14 cellular contexts compared by ENCODE assay signal in genomic region chr1:201229095-201229494, GRCh38. TPM values are rescaled to one million over a fixed set of nuclear protein-coding genes. Genes with fewer than 3 reads are reported as not detected.
DNase-seq lines count a peak whose midpoint lies in the region; ATAC-seq and TF ChIP-seq lines count a peak whose summit lies in the region.
"Had no signal": no experiment of that assay in that cellular context is flagged by ENCODE, and none has a peak within 500 bp of the region (broad histone marks: within the 10 kb centered on the region; RNA-seq: fewer than 3 reads in every experiment).

No MANE protein-coding gene starts in this region.

- H3K36me3 ChIP-seq in PC-3 (ENCODE audit: low read depth, low read length) (no peaks in the 10 kb centered on the region), right atrium auricular region (no peaks in the 10 kb centered on the region)

- H3K27me3 ChIP-seq in PC-3 (ENCODE audit: low read length) (no peaks in the 10 kb centered on the region), right atrium auricular region (no peaks in the 10 kb centered on the region)

- H3K79me2 ChIP-seq in PC-3 (ENCODE audit: low read length): no peaks in the 10 kb centered on the region

- no peak for TF ChIP-seq CTCF in PC-3 (conservative IDR thresholded peaks at IDR 0.05; ENCODE audit: low read depth, low read length)
- no peak for TF ChIP-seq CTCF in right atrium auricular region (IDR thresholded peaks at IDR 0.05)

- no peaks in the 10 kb centered on the region for H3K9me2 ChIP-seq in PC-3 (replicated peaks; ENCODE audit: low read length)
- H3K9me2 ChIP-seq: SK-N-SH had no signal

- no TSS peak for BruUV-seq in PC-3 (replicated peaks; lab: Mats Ljungman, UMichigan)

- peaks cover 21% of the 10 kb centered on the region for H3K4me1 ChIP-seq in PC-3 (ENCODE audit: insufficient read depth, low read length)
- no peaks in the 10 kb centered on the region for H3K4me1 ChIP-seq in right atrium auricular region

- H3K9me3 ChIP-seq in PC-3 (ENCODE audit: low read length) (no peaks in the 10 kb centered on the region), right atrium auricular region (peaks cover 0 to 4% of the 10 kb centered on the region in 2 donors)
- H3K9me3 ChIP-seq: SK-N-SH had no signal

- intact Hi-C loops in PC-3 (cut with micrococcal nuclease) (no loop called here), sciatic nerve (cut with DNase I) (no loop called here)

- CTCF ChIA-PET in PC-3 (lab: Charles Lee): interaction anchor here (0.6 to 1.5 kb wide), 8 partner anchors 79 to 257 kb away, joined by 3 to 10 read pairs (median 6); no protein-coding TSS in a partner anchor

- H2AFZ ChIP-seq in PC-3 (ENCODE audit: low read length): no peak overlapping the region
- H2AFZ ChIP-seq: GM23248 had no signal

- peak overlapping the region; percentile 59 for H3K4me2 ChIP-seq in PC-3 (ENCODE audit: low read length)
- H3K4me2 ChIP-seq: SK-N-SH had no signal

- H3K27ac ChIP-seq in PC-3 (ENCODE audit: low read length) (peak overlapping the region; percentile 54), right atrium auricular region (no peak overlapping the region)

- ATAC-seq in PC-3 (no peak), esophagus mucosa (peak; percentile 15), sciatic nerve (no peak), HG02973 (IDR thresholded peaks at IDR 0.05; ENCODE audit: unreplicated experiment) (no peak)

- no peaks in the 10 kb centered on the region for H4K20me1 ChIP-seq in PC-3 (ENCODE audit: low read length)

- in situ Hi-C loops in Caki2 (cut with HindIII; ENCODE audit: low pct_unique_long_range_greater_than_20kb, low sequenced_read_pairs): no loop called here

- H3K4me3 ChIP-seq in PC-3 (ENCODE audit: low read length) (no peak overlapping the region), right atrium auricular region (no peak overlapping the region)
- H3K4me3 ChIP-seq: GM23248 had no signal

- H3K9ac ChIP-seq in PC-3 (ENCODE audit: low read length): no peak overlapping the region
- H3K9ac ChIP-seq: GM23248, SK-N-SH had no signal

- peak; percentile 10 for DNase-seq in Caki2 (ENCODE audit: low read depth)
- DNase-seq in PC-3: no peak
- peak; percentile 27 for DNase-seq in sciatic nerve (ENCODE audit: low spot score)
- DNase-seq in epidermal melanocyte (ENCODE audit: insufficient read length, low spot score): no peak
- no peak for DNase-seq in right atrium auricular region (ENCODE audit: low spot score)
- DNase-seq: GDM1; NCI-H1092 treated with DMSO at 0.1 percent for 48 hours; NK-92 treated with Interleukin-12 subunit alpha and Interleukin-12 subunit beta, amount 100 ng/mL, for 24 hours; Right ventricle myocardium superior; SK-N-SH had no signal

- H3F3A ChIP-seq in PC-3 (ENCODE audit: low read length, unreplicated experiment): peaks cover 9% of the 10 kb centered on the region

- POLR2A ChIA-PET in PC-3 (lab: Charles Lee; ENCODE audit: unreplicated experiment): interaction anchor here (0.7 kb wide), 1 partner anchor 25 kb away, joined by 5 read pairs; no protein-coding TSS in a partner anchor

RNA-seq across cellular contexts. Expression of gene IGFN1, which starts 38.5 kb away (rescaled TPM):
- total RNA-seq in Caki2 (2014; rRNA removed; shearing (Covaris generic); ENCODE audit: low replicate concordance): 65.4 and 75.0 TPM in 2 replicates
- 0.04 and 0.63 TPM in 2 replicates for total RNA-seq in PC-3 (2014; rRNA removed)
- total RNA-seq in esophagus mucosa: 0.12 TPM
- 1.7 TPM for total RNA-seq in sciatic nerve
- total RNA-seq in right atrium auricular region: not detected
- total RNA-seq: GM23248, OCI-LY7, Right ventricle myocardium superior had no signal

RNA-seq across cellular contexts. Expression of gene PKP1, which starts 54.2 kb away (rescaled TPM):
- not detected in 2 replicates for total RNA-seq in Caki2 (2014; rRNA removed; shearing (Covaris generic); ENCODE audit: low replicate concordance)
- total RNA-seq in PC-3 (2014; rRNA removed) (211 and 259 TPM in 2 replicates), esophagus mucosa (608 TPM), sciatic nerve (8.2 TPM), right atrium auricular region (1 to 10 TPM in 1 of 2 donors, not detected in 1; 2.3 TPM)
- total RNA-seq: OCI-LY7 had no signal

Comparison
In these comparisons a context has a peak if more than half of its experiments do, and no peak if none do; other contexts are left out.
1. DNase-seq: peak in Caki2 (single experiment) and sciatic nerve (single experiment); none in PC-3 (single experiment), epidermal melanocyte (single experiment) and right atrium auricular region (single experiment).
2. RNA of gene IGFN1, which starts 38.5 kb away (total RNA-seq): 65.4 to 75.0 TPM in Caki2; 1.7 TPM in sciatic nerve (single experiment), 0.12 TPM in esophagus mucosa (single experiment), not detected in right atrium auricular region and 0.04 to 0.63 TPM in PC-3; every median in the first group is over 10 times any median in the second.
3. RNA of gene PKP1, which starts 54.2 kb away (total RNA-seq): 608 TPM in esophagus mucosa (single experiment) and 211 to 259 TPM in PC-3; 8.2 TPM in sciatic nerve (single experiment), 2.3 TPM in right atrium auricular region and not detected in Caki2; every median in the first group is over 10 times any median in the second.